Comparison of ENCODE assay signal across 1 cellular context in the genomic region with DNA sequence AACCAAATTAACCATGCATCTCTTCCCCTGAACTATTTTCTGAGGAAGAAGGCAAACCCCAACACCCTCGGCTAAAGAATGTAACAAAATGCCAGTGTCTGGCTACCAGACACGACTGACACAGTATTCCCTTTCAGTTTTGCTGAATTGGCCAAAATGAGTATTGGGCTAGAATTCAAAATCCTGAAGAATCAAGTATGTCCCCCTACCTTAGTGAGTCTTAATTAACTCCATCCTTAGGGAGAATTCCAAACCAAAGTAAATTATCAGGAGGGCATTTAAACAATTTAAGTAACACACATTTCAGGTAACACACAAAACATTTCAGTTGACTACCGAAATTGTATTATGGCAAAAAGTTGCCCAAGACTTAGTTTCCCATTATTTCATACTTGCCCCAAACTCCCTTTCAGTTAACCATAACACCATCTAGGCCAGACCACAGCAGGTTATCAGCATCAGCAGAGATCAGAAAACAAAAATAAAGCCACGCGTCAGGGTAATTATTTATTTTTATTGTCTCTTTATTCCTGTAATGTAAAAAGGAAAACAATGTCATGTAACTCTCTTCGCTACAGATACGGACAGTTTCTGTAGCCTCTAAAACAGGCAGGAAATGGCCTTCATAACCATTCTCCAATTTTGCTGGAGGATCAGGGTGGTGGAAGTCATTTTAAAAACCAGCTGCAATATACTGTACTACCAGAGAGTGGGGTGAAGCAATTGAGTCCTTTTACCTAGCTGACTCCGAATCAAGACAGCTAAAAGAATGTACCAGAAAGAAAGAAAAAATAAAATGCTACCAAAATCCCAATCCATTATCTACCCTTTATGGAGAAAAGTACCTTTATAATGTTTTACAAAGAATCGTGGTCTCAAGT.
TF ChIP-seq lines count a peak whose summit lies in the region.

No MANE protein-coding gene starts in this region.

TF ChIP-seq in HepG2, 621 proteins besides CTCF, POLR2A, EP300 and RAD21 (continued from another document and continues in another):
- TF ChIP-seq, protein P1, sequence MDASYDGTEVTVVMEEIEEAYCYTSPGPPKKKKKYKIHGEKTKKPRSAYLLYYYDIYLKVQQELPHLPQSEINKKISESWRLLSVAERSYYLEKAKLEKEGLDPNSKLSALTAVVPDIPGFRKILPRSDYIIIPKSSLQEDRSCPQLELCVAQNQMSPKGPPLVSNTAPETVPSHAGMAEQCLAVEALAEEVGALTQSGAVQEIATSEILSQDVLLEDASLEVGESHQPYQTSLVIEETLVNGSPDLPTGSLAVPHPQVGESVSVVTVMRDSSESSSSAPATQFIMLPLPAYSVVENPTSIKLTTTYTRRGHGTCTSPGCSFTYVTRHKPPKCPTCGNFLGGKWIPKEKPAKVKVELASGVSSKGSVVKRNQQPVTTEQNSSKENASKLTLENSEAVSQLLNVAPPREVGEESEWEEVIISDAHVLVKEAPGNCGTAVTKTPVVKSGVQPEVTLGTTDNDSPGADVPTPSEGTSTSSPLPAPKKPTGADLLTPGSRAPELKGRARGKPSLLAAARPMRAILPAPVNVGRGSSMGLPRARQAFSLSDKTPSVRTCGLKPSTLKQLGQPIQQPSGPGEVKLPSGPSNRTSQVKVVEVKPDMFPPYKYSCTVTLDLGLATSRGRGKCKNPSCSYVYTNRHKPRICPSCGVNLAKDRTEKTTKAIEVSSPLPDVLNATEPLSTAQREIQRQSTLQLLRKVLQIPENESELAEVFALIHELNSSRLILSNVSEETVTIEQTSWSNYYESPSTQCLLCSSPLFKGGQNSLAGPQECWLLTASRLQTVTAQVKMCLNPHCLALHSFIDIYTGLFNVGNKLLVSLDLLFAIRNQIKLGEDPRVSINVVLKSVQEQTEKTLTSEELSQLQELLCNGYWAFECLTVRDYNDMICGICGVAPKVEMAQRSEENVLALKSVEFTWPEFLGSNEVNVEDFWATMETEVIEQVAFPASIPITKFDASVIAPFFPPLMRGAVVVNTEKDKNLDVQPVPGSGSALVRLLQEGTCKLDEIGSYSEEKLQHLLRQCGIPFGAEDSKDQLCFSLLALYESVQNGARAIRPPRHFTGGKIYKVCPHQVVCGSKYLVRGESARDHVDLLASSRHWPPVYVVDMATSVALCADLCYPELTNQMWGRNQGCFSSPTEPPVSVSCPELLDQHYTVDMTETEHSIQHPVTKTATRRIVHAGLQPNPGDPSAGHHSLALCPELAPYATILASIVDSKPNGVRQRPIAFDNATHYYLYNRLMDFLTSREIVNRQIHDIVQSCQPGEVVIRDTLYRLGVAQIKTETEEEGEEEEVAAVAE (CRISPR knock-in tag; IDR thresholded peaks at IDR 0.05; ENCODE audit: borderline replicate concordance): no peak
- TF ChIP-seq NBN (conservative IDR thresholded peaks at IDR 0.05): no peak
- TF ChIP-seq, protein P2, sequence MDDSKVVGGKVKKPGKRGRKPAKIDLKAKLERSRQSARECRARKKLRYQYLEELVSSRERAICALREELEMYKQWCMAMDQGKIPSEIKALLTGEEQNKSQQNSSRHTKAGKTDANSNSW (CRISPR knock-in tag; IDR thresholded peaks at IDR 0.05; ENCODE audit: borderline replicate concordance): no peak
- no peak for TF ChIP-seq ZNF33B (CRISPR knock-in tag; IDR thresholded peaks at IDR 0.05)
- TF ChIP-seq EHMT2 (IDR thresholded peaks at IDR 0.05; ENCODE audit: borderline replicate concordance, low read depth, low read length): no peak
- TF ChIP-seq ZNF543 (CRISPR knock-in tag; IDR thresholded peaks at IDR 0.05): no peak
- TF ChIP-seq ZSCAN12 (CRISPR knock-in tag; IDR thresholded peaks at IDR 0.05): no peak
- TF ChIP-seq NPAS2 (CRISPR knock-in tag; IDR thresholded peaks at IDR 0.05; ENCODE audit: borderline replicate concordance): no peak
- no peak for TF ChIP-seq ZNF382 (CRISPR knock-in tag; IDR thresholded peaks at IDR 0.05; ENCODE audit: borderline replicate concordance)
- TF ChIP-seq, protein P3, sequence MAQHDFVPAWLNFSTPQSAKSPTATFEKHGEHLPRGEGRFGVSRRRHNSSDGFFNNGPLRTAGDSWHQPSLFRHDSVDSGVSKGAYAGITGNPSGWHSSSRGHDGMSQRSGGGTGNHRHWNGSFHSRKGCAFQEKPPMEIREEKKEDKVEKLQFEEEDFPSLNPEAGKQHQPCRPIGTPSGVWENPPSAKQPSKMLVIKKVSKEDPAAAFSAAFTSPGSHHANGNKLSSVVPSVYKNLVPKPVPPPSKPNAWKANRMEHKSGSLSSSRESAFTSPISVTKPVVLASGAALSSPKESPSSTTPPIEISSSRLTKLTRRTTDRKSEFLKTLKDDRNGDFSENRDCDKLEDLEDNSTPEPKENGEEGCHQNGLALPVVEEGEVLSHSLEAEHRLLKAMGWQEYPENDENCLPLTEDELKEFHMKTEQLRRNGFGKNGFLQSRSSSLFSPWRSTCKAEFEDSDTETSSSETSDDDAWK (CRISPR knock-in tag; IDR thresholded peaks at IDR 0.05): no peak
- no peak for TF ChIP-seq ZNF263 (CRISPR knock-in tag; IDR thresholded peaks at IDR 0.05)
- no peak for TF ChIP-seq IRX3 (CRISPR knock-in tag; IDR thresholded peaks at IDR 0.05; ENCODE audit: borderline replicate concordance, low read depth)
- TF ChIP-seq DPF2 (CRISPR knock-in tag; IDR thresholded peaks at IDR 0.05; ENCODE audit: borderline replicate concordance, low read depth): 0 out of 2 replicates have a peak, but pooled peaks have one; percentile 17
- TF ChIP-seq TCF7L2 (IDR thresholded peaks at IDR 0.05; ENCODE audit: low read depth, low read length): no peak
- TF ChIP-seq ZFYVE20 (CRISPR knock-in tag; IDR thresholded peaks at IDR 0.05; ENCODE audit: borderline replicate concordance, low read depth): no peak
- TF ChIP-seq NCOR1 (IDR thresholded peaks at IDR 0.05; ENCODE audit: borderline replicate concordance, low read length): peak; percentile 17; the same call in 1 of the 2 replicates
- TF ChIP-seq ARNT (IDR thresholded peaks at IDR 0.05): no peak
- no peak for TF ChIP-seq ZZZ3 (CRISPR knock-in tag; IDR thresholded peaks at IDR 0.05; ENCODE audit: borderline replicate concordance)
- TF ChIP-seq, protein P4, sequence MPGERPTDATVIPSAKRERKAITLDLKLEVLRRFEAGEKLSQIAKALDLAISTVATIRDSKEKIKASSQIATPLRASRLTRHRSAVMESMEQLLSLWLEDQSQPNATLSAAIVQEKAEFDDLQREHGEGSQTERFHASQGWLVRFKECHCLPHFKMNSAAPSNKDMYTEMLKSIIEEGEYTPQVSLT (CRISPR knock-in tag; IDR thresholded peaks at IDR 0.05; ENCODE audit: borderline replicate concordance, low read depth): no peak
- TF ChIP-seq HNRNPH1 (optimal IDR thresholded peaks at IDR 0.05; ENCODE audit: low read depth, low read length): no peak
- TF ChIP-seq ZNF264 (CRISPR knock-in tag; IDR thresholded peaks at IDR 0.05): 0 out of 2 replicates have a peak, but pooled peaks have one; percentile 18
- no peak for TF ChIP-seq ZSCAN31 (CRISPR knock-in tag; IDR thresholded peaks at IDR 0.05; ENCODE audit: low read depth)
- TF ChIP-seq MLLT10 (CRISPR knock-in tag; IDR thresholded peaks at IDR 0.05): peak; percentile 45; the same call in 1 of the 2 replicates
- TF ChIP-seq, protein P5, sequence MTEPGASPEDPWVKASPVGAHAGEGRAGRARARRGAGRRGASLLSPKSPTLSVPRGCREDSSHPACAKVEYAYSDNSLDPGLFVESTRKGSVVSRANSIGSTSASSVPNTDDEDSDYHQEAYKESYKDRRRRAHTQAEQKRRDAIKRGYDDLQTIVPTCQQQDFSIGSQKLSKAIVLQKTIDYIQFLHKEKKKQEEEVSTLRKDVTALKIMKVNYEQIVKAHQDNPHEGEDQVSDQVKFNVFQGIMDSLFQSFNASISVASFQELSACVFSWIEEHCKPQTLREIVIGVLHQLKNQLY (CRISPR knock-in tag; IDR thresholded peaks at IDR 0.05): no peak
- TF ChIP-seq ZNF569 (CRISPR knock-in tag; IDR thresholded peaks at IDR 0.05; ENCODE audit: borderline replicate concordance): no peak
- no peak for TF ChIP-seq TEAD2 (CRISPR knock-in tag; IDR thresholded peaks at IDR 0.05)
- TF ChIP-seq, protein P6, sequence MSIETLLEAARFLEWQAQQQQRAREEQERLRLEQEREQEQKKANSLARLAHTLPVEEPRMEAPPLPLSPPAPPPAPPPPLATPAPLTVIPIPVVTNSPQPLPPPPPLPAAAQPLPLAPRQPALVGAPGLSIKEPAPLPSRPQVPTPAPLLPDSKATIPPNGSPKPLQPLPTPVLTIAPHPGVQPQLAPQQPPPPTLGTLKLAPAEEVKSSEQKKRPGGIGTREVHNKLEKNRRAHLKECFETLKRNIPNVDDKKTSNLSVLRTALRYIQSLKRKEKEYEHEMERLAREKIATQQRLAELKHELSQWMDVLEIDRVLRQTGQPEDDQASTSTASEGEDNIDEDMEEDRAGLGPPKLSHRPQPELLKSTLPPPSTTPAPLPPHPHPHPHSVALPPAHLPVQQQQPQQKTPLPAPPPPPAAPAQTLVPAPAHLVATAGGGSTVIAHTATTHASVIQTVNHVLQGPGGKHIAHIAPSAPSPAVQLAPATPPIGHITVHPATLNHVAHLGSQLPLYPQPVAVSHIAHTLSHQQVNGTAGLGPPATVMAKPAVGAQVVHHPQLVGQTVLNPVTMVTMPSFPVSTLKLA (IDR thresholded peaks at IDR 0.05): no peak
- peak; percentile 59 for TF ChIP-seq RBM22 (optimal IDR thresholded peaks at IDR 0.05; ENCODE audit: low read length)
- no peak for TF ChIP-seq ZNF672 (CRISPR knock-in tag; IDR thresholded peaks at IDR 0.05)
- TF ChIP-seq, protein P7, sequence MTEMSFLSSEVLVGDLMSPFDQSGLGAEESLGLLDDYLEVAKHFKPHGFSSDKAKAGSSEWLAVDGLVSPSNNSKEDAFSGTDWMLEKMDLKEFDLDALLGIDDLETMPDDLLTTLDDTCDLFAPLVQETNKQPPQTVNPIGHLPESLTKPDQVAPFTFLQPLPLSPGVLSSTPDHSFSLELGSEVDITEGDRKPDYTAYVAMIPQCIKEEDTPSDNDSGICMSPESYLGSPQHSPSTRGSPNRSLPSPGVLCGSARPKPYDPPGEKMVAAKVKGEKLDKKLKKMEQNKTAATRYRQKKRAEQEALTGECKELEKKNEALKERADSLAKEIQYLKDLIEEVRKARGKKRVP (CRISPR knock-in tag; IDR thresholded peaks at IDR 0.05): no peak
- TF ChIP-seq, protein P8, sequence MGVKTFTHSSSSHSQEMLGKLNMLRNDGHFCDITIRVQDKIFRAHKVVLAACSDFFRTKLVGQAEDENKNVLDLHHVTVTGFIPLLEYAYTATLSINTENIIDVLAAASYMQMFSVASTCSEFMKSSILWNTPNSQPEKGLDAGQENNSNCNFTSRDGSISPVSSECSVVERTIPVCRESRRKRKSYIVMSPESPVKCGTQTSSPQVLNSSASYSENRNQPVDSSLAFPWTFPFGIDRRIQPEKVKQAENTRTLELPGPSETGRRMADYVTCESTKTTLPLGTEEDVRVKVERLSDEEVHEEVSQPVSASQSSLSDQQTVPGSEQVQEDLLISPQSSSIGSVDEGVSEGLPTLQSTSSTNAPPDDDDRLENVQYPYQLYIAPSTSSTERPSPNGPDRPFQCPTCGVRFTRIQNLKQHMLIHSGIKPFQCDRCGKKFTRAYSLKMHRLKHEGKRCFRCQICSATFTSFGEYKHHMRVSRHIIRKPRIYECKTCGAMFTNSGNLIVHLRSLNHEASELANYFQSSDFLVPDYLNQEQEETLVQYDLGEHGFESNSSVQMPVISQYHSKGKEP (CRISPR knock-in tag; IDR thresholded peaks at IDR 0.05): no peak
- TF ChIP-seq ZNF282 (IDR thresholded peaks at IDR 0.05; ENCODE audit: partially characterized antibody): no peak
- TF ChIP-seq ZNF782 (CRISPR knock-in tag; IDR thresholded peaks at IDR 0.05; ENCODE audit: borderline replicate concordance): no peak
- TF ChIP-seq ZNF749 (CRISPR knock-in tag; IDR thresholded peaks at IDR 0.05; ENCODE audit: borderline replicate concordance): no peak
- TF ChIP-seq RBAK (CRISPR knock-in tag; IDR thresholded peaks at IDR 0.05): no peak
- no peak for TF ChIP-seq PRMT3 (CRISPR knock-in tag; IDR thresholded peaks at IDR 0.05; ENCODE audit: borderline replicate concordance, low read depth)
- no peak for TF ChIP-seq CAMTA2 (CRISPR knock-in tag; IDR thresholded peaks at IDR 0.05; ENCODE audit: borderline replicate concordance)
- 0 out of 2 replicates have a peak, but pooled peaks have one; percentile 33 for TF ChIP-seq POLR2AphosphoS2 (IDR thresholded peaks at IDR 0.05; ENCODE audit: low read depth, low read length)
- peak; percentile 67 for TF ChIP-seq ZEB1 (IDR thresholded peaks at IDR 0.05; ENCODE audit: insufficient replicate concordance, low read depth)
- no peak for TF ChIP-seq EED (CRISPR knock-in tag; IDR thresholded peaks at IDR 0.05)
- peak; percentile 31; the same call in 1 of the 2 replicates for TF ChIP-seq MAZ (IDR thresholded peaks at IDR 0.05; ENCODE audit: borderline replicate concordance, low read depth, low read length)
- TF ChIP-seq MAZ (CRISPR knock-in tag; IDR thresholded peaks at IDR 0.05; ENCODE audit: low read depth): no peak
- TF ChIP-seq ZNF460 (CRISPR knock-in tag; IDR thresholded peaks at IDR 0.05; ENCODE audit: borderline replicate concordance): no peak
- TF ChIP-seq, protein P9, sequence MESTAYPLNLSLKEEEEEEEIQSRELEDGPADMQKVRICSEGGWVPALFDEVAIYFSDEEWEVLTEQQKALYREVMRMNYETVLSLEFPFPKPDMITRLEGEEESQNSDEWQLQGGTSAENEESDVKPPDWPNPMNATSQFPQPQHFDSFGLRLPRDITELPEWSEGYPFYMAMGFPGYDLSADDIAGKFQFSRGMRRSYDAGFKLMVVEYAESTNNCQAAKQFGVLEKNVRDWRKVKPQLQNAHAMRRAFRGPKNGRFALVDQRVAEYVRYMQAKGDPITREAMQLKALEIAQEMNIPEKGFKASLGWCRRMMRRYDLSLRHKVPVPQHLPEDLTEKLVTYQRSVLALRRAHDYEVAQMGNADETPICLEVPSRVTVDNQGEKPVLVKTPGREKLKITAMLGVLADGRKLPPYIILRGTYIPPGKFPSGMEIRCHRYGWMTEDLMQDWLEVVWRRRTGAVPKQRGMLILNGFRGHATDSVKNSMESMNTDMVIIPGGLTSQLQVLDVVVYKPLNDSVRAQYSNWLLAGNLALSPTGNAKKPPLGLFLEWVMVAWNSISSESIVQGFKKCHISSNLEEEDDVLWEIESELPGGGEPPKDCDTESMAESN (CRISPR knock-in tag; conservative IDR thresholded peaks at IDR 0.05): no peak
- no peak for TF ChIP-seq ZSCAN29 (CRISPR knock-in tag; conservative IDR thresholded peaks at IDR 0.05)
- TF ChIP-seq, protein P10, sequence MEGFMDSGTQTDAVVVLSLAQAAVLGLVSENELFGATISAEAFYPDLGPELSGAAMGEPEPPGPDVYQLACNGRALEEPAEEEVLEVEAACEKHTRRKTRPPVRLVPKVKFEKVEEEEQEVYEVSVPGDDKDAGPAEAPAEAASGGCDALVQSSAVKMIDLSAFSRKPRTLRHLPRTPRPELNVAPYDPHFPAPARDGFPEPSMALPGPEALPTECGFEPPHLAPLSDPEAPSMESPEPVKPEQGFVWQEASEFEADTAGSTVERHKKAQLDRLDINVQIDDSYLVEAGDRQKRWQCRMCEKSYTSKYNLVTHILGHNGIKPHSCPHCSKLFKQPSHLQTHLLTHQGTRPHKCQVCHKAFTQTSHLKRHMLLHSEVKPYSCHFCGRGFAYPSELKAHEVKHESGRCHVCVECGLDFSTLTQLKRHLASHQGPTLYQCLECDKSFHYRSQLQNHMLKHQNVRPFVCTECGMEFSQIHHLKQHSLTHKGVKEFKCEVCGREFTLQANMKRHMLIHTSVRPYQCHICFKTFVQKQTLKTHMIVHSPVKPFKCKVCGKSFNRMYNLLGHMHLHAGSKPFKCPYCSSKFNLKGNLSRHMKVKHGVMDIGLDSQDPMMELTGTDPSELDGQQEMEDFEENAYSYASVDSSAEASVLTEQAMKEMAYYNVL (CRISPR knock-in tag; IDR thresholded peaks at IDR 0.05; ENCODE audit: borderline replicate concordance): no peak
- 0 out of 2 replicates have a peak, but pooled peaks have one; percentile 9 for TF ChIP-seq AKAP8 (CRISPR knock-in tag; IDR thresholded peaks at IDR 0.05)
- no peak for TF ChIP-seq PPARG (CRISPR knock-in tag; conservative IDR thresholded peaks at IDR 0.05)
- TF ChIP-seq HMG20A (CRISPR knock-in tag; IDR thresholded peaks at IDR 0.05; ENCODE audit: borderline replicate concordance): no peak
